ENCODE assay signal across 23 cellular contexts in genomic region chr2:41142463-41142862, GRCh38.
"Had no signal": no experiment of that assay in that cellular context is flagged by ENCODE, and none has a peak within 500 bp of the region (broad histone marks: within the 10 kb centered on the region; RNA-seq: fewer than 3 reads in every experiment).

No MANE protein-coding gene starts in this region.

- FAIRE-seq: kidney had no signal

- H3K4me2 ChIP-seq: hepatocyte, smooth muscle cell had no signal

- H3K9me3 Mint-ChIP-seq: nephron progenitor cell had no signal

- ATAC-seq: left cardiac atrium; lower lobe of right lung; naive thymus-derived CD4-positive, alpha-beta T cell; stimulated activated effector memory CD8-positive, alpha-beta T cell treated with anti-CD3 and anti-CD28 coated beads, Interleukin-12 subunit alpha, Interleukin-12 subunit beta, amount 100 ng/mL, for 72 hours; stimulated activated naive CD8-positive, alpha-beta T cell treated with anti-CD3 and anti-CD28 coated beads, Interleukin-15, Interleukin-2, amounts not matched to agents 100 U/mL and 50 U/mL, for 24 hours; upper lobe of right lung had no signal

- H3K27ac Mint-ChIP-seq: naive thymus-derived CD4-positive, alpha-beta T cell; nephron progenitor cell; stimulated activated effector memory CD8-positive, alpha-beta T cell treated with anti-CD3 and anti-CD28 coated beads, Interleukin-12 subunit alpha, Interleukin-12 subunit beta, amount 100 ng/mL, for 72 hours had no signal

- H3K4me1 Mint-ChIP-seq: naive thymus-derived CD4-positive, alpha-beta T cell; nephron progenitor cell; stimulated activated effector memory CD8-positive, alpha-beta T cell treated with anti-CD3 and anti-CD28 coated beads, Interleukin-12 subunit alpha, Interleukin-12 subunit beta, amount 100 ng/mL, for 72 hours had no signal

- H3K27me3 ChIP-seq: colonic mucosa, hepatocyte, neutrophil, right atrium auricular region, suprapubic skin, thyroid gland, upper lobe of right lung, vagina had no signal

- H3K4me3 ChIP-seq: colonic mucosa, hepatocyte, left ventricle myocardium inferior, lower lobe of right lung, right atrium auricular region, smooth muscle cell, suprapubic skin, thyroid gland, upper lobe of right lung, vagina had no signal

- H2AFZ ChIP-seq: hepatocyte had no signal

- H3K27me3 Mint-ChIP-seq: naive thymus-derived CD4-positive, alpha-beta T cell had no signal

- H3K4me1 ChIP-seq: colonic mucosa, left ventricle myocardium inferior, lower lobe of right lung, right atrium auricular region, suprapubic skin, thyroid gland, upper lobe of right lung, vagina had no signal

- H3K36me3 ChIP-seq: colonic mucosa, left ventricle myocardium inferior, lower lobe of right lung, neutrophil, right atrium auricular region, suprapubic skin, thyroid gland, upper lobe of right lung, vagina had no signal

- H3K79me2 ChIP-seq: hepatocyte had no signal

- H3K27ac ChIP-seq: colonic mucosa, hepatocyte, left ventricle myocardium inferior, lower lobe of right lung, neutrophil, right atrium auricular region, suprapubic skin, thyroid gland, upper lobe of right lung, vagina had no signal

- H3K4me3 Mint-ChIP-seq: naive thymus-derived CD4-positive, alpha-beta T cell; nephron progenitor cell; stimulated activated effector memory CD8-positive, alpha-beta T cell treated with anti-CD3 and anti-CD28 coated beads, Interleukin-12 subunit alpha, Interleukin-12 subunit beta, amount 100 ng/mL, for 72 hours had no signal

- H3K9me3 ChIP-seq: colonic mucosa, left ventricle myocardium inferior, lower lobe of right lung, neutrophil, right atrium auricular region, suprapubic skin, thyroid gland, upper lobe of right lung, vagina had no signal

- DNase-seq: colonic mucosa; dermis blood vessel endothelial cell; foreskin melanocyte; head of caudate nucleus; kidney; left cardiac atrium; left ventricle myocardium inferior; lower lobe of right lung; mesenchymal stem cell; naive thymus-derived CD4-positive, alpha-beta T cell; nephron progenitor cell; stimulated activated CD4-positive, alpha-beta T cell treated with anti-CD3 and anti-CD28 coated beads, Interleukin-4, amount 100 ng/mL, for 1 hour; stimulated activated CD8-positive, alpha-beta memory T cell treated with anti-CD3 and anti-CD28 coated beads, Interleukin-4, amount 100 ng/mL, for 48 hours; stimulated activated naive CD8-positive, alpha-beta T cell treated with anti-CD3 and anti-CD28 coated beads, Interleukin-15, Interleukin-2, amounts not matched to agents 100 U/mL and 50 U/mL, for 24 hours; thyroid gland; upper lobe of right lung had no signal

- H3K36me3 Mint-ChIP-seq: naive thymus-derived CD4-positive, alpha-beta T cell; stimulated activated effector memory CD8-positive, alpha-beta T cell treated with anti-CD3 and anti-CD28 coated beads, Interleukin-12 subunit alpha, Interleukin-12 subunit beta, amount 100 ng/mL, for 72 hours had no signal
